ENCODE assay signal across 8 cellular contexts in genomic region chr12:96985515-96986362, GRCh38.
DNase-seq lines count a peak whose midpoint lies in the region; ATAC-seq and TF ChIP-seq lines count a peak whose summit lies in the region.

No MANE protein-coding gene starts in this region.

- H3K27ac ChIP-seq in spleen, result no peak overlapping the region

- no peaks in the 10 kb centered on the region for H3K9me3 ChIP-seq in spleen

- H3K4me3 Mint-ChIP-seq in activated naive CD4-positive, alpha-beta T cell treated with anti-CD3 and anti-CD28 coated beads, Interleukin-2, amount 50 U/mL, for 24 hours, result peak overlapping the region; percentile 85

- 1 to 4% (median 3%) methylated on average over 45 to 56 of the region's 56 CpGs for WGBS in spleen, 5 donors

- CTCF ChIA-PET in AG04449 (lab: Yijun Ruan, JAX), result interaction anchor here (0.6 to 6.4 kb wide), 28 partner anchors 8 to 1415 kb away, joined by 3 to 71 read pairs (median 4); no protein-coding TSS in a partner anchor

- peaks cover 0 to 38% (median 10%) of the 10 kb centered on the region in 7 donors for H3K27me3 ChIP-seq in spleen (replicated peaks in 1 of 7)

- no peaks in the 10 kb centered on the region for H3K36me3 Mint-ChIP-seq in activated naive CD4-positive, alpha-beta T cell treated with anti-CD3 and anti-CD28 coated beads, Interleukin-2, amount 50 U/mL, for 24 hours

- H3K36me3 ChIP-seq in spleen, result no peaks in the 10 kb centered on the region

- peaks cover 2% of the 10 kb centered on the region for H3K27me3 Mint-ChIP-seq in activated naive CD4-positive, alpha-beta T cell treated with anti-CD3 and anti-CD28 coated beads, Interleukin-2, amount 50 U/mL, for 24 hours

- H3K9me3 Mint-ChIP-seq in activated naive CD4-positive, alpha-beta T cell treated with anti-CD3 and anti-CD28 coated beads, Interleukin-2, amount 50 U/mL, for 24 hours, result no peaks in the 10 kb centered on the region

- peaks cover 7% of the 10 kb centered on the region for H3K4me1 Mint-ChIP-seq in activated naive CD4-positive, alpha-beta T cell treated with anti-CD3 and anti-CD28 coated beads, Interleukin-2, amount 50 U/mL, for 24 hours

- peak overlapping the region; percentile 49 for H3K4me3 ChIP-seq in AG04449 (ENCODE audit: low read depth, low read length)
- peak overlapping the region; percentile 42 for H3K4me3 ChIP-seq in iPS-11a (ENCODE audit: low read depth, low read length)
- peak overlapping the region; percentile 13 to 66 (median 38) for H3K4me3 ChIP-seq in spleen

- no peak overlapping the region for H3K27ac Mint-ChIP-seq in activated naive CD4-positive, alpha-beta T cell treated with anti-CD3 and anti-CD28 coated beads, Interleukin-2, amount 50 U/mL, for 24 hours

- POLR2A ChIA-PET in AG04449 (lab: Yijun Ruan, JAX), result no interaction called here

- DNase-seq in AG04449 (ENCODE audit: low read depth, low spot score), result no peak
- DNase-seq in OCI-M1 (lab: John Stamatoyannopoulos, UW), result peak; percentile 24
- DNase-seq in spleen, result peak; percentile 83
- no peak for DNase-seq in NK-92 (lab: John Stamatoyannopoulos, UW; ENCODE audit: unreplicated experiment)

- TF ChIP-seq CTCF in AG04449 (IDR thresholded peaks at IDR 0.05; ENCODE audit: insufficient read depth, low read length, missing control alignments) (peak; percentile 62), spleen (IDR thresholded peaks at IDR 0.05 in 8 of 11, conservative IDR thresholded peaks at IDR 0.05 in 3 of 11) (peak in 9 of 11 experiments; percentile 4 to 90 (median 83))

- TF ChIP-seq POLR2A in spleen (IDR thresholded peaks at IDR 0.05), result no peak

- peaks cover 0 to 15% (median 11%) of the 10 kb centered on the region in 6 donors for H3K4me1 ChIP-seq in spleen

- intact Hi-C loops in spleen (cut with DNase I; ENCODE audit: low total_unique reads), result loop anchor here (5.0 kb wide), 1 partner anchor 322 kb away; no protein-coding TSS in a partner anchor

- ATAC-seq in GM18861 (IDR thresholded peaks at IDR 0.05; ENCODE audit: unreplicated experiment), result peak; percentile 74
- ATAC-seq in HG03064 (IDR thresholded peaks at IDR 0.05; ENCODE audit: low read depth, unreplicated experiment), result peak; percentile 84

Comparison
In these comparisons a context has a peak if more than half of its experiments do, and no peak if none do; other contexts are left out.
1. DNase-seq: peak in OCI-M1 (single experiment) and spleen (single experiment); none in AG04449 (single experiment) and NK-92 (single experiment).
2. Peak in every context shown above with its lines, with median percentiles within 50 percentile points of each other: H3K4me3 ChIP-seq.